Comparison of ENCODE assay signal across 24 cellular contexts in the genomic region with DNA sequence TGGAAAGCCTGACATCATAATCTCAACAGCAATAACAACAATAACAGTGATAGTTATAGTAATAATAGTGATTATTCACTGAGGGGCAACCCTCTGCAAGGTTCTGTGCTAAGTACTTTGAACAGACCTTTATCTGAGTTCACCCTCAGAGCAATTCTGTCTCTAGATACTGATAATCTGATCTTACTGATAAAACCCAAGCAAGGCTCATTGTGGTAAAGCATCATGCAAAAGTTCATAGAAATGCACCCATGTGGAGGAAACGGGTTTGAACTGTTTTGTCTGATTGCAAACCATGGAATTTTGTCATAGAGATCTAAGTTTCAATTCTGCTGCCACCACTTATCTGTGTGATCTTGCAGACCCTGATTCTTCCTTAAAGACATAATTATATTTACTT. TPM values are rescaled to one million over a fixed set of nuclear protein-coding genes. Genes with fewer than 3 reads are reported as not detected.
"Had no signal": no experiment of that assay in that cellular context is flagged by ENCODE, and none has a peak within 500 bp of the region (broad histone marks: within the 10 kb centered on the region; RNA-seq: fewer than 3 reads in every experiment).

No MANE protein-coding gene starts in this region.

- H3K27ac Mint-ChIP-seq: activated CD4-positive, alpha-beta T cell treated with anti-CD3 and anti-CD28 coated beads, Interleukin-2, amount 10 ng/mL, durations not matched to agents 7 days and 5 days; activated naive CD8-positive, alpha-beta T cell treated with anti-CD3 and anti-CD28 coated beads for 36 hours; endodermal cell; T-cell had no signal

- H3K4me3 ChIP-seq: colonic mucosa, heart left ventricle, left ventricle myocardium inferior, pancreas, suprapubic skin, transverse colon, uterus had no signal

- H3K27me3 Mint-ChIP-seq: activated CD4-positive, alpha-beta T cell treated with anti-CD3 and anti-CD28 coated beads, Interleukin-2, amount 10 ng/mL, durations not matched to agents 7 days and 5 days; brain had no signal

- H3K36me3 Mint-ChIP-seq: activated naive CD8-positive, alpha-beta T cell treated with anti-CD3 and anti-CD28 coated beads for 36 hours had no signal

- H3K9me3 Mint-ChIP-seq: activated CD4-positive, alpha-beta T cell treated with anti-CD3 and anti-CD28 coated beads, Interleukin-2, amount 10 ng/mL, durations not matched to agents 7 days and 5 days; activated naive CD8-positive, alpha-beta T cell treated with anti-CD3 and anti-CD28 coated beads for 36 hours; brain; endodermal cell; T-cell had no signal

- H3K4me3 Mint-ChIP-seq: activated CD4-positive, alpha-beta T cell treated with anti-CD3 and anti-CD28 coated beads, Interleukin-2, amount 10 ng/mL, durations not matched to agents 7 days and 5 days; activated naive CD8-positive, alpha-beta T cell treated with anti-CD3 and anti-CD28 coated beads for 36 hours; endodermal cell; T-cell had no signal

- ATAC-seq: activated CD4-positive, CD25-positive, alpha-beta regulatory T cell treated with anti-CD3 and anti-CD28 coated beads, Interleukin-2, amount 50 U/mL, for 24 hours; heart left ventricle; pancreas; sciatic nerve had no signal

- DNase-seq: activated CD4-positive, alpha-beta T cell treated with anti-CD3 and anti-CD28 coated beads, Interleukin-2, amount 10 ng/mL, durations not matched to agents 7 days and 5 days; activated naive CD4-positive, alpha-beta T cell; activated naive CD8-positive, alpha-beta T cell treated with anti-CD3 and anti-CD28 coated beads for 36 hours; activated T-cell treated with anti-CD3 and anti-CD28 coated beads for 4 hours; central memory CD4-positive, alpha-beta T cell; colonic mucosa; endodermal cell; foreskin melanocyte; heart left ventricle; kidney glomerular epithelial cell; left ventricle myocardium inferior; mammary epithelial cell; pancreas; SK-N-SH; stimulated activated CD8-positive, alpha-beta memory T cell treated with anti-CD3 and anti-CD28 coated beads, Interleukin-4, amount 100 ng/mL, for 48 hours; stimulated activated naive CD4-positive, alpha-beta T cell treated with Interleukin-2 at 50 U/mL for 16 hours; T-cell; T1000; transverse colon; uterus had no signal

RNA-seq across cellular contexts. Expression of gene KIAA0408, which starts 1.3 kb away (rescaled TPM):
- total RNA-seq: mammary epithelial cell had no signal
